ENCODE assay signal across 26 cellular contexts in the genomic region with DNA sequence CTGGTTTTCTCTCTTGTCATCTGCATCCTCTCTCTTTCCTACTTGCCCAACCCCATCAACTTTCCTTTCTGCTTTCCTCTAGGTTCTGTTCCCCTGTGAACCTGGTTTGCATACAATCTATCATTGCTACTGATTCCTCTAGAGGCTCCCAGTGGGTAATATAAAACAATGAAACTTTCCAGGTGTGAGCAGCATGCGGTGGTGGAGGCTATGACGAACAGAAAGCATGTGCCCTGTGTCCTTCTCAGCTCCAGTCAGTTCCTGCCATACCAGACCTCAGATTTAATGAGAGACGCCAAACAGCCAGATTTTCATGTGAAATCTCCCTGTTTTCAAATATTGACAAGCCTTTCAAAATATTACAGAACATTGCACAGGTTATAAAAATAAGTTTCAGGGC. TPM values are rescaled to one million over a fixed set of nuclear protein-coding genes. Genes with fewer than 3 reads are reported as not detected.
A peak's percentile ranks its signal among the peaks of the same experiment; 100 is the strongest.
DNase-seq lines count a peak whose midpoint lies in the region; ATAC-seq, FAIRE-seq and TF ChIP-seq lines count a peak whose summit lies in the region.
"Had no signal": no experiment of that assay in that cellular context is flagged by ENCODE, and none has a peak within 500 bp of the region (broad histone marks: within the 10 kb centered on the region; RNA-seq: fewer than 3 reads in every experiment).

No MANE protein-coding gene starts in this region.

- peaks cover 4% of the 10 kb centered on the region for H3K79me1 ChIP-seq in H1 (ENCODE audit: low read depth, low read length)

- H3K4ac ChIP-seq in H1 (replicated peaks; ENCODE audit: insufficient read length, low read depth, low read length): no peak overlapping the region

- H3K27ac ChIP-seq in H1 (ENCODE audit: low read depth, low read length) (no peak overlapping the region), kidney (ENCODE audit: low read depth in 2 of 2, low read length in 2 of 2) (no peak overlapping the region), breast epithelium (no peak overlapping the region)
- H3K27ac ChIP-seq: 22Rv1, tibial artery, VCaP had no signal

- no peak for TF ChIP-seq EP300 in H1 (IDR thresholded peaks at IDR 0.05; ENCODE audit: borderline replicate concordance in 1 of 2, low read depth in 2 of 2, low read length in 2 of 2)

- H3K4me1 Mint-ChIP-seq in stimulated activated memory B cell treated with anti-CD40 and anti-IgM and Interleukin-4, amounts not matched to agents 10 μg/mL and 1 μg/mL and 100 μg/mL, for 72 hours: peaks cover 31% of the 10 kb centered on the region

- H2BK120ac ChIP-seq in H1 (replicated peaks; ENCODE audit: low read depth, low read length): no peak overlapping the region

- no peak overlapping the region for H3K18ac ChIP-seq in H1 (ENCODE audit: extremely low read depth, low read length)

- H4K20me1 ChIP-seq in H1 (replicated peaks in 1 of 2; ENCODE audit: control insufficient read depth in 1 of 2, insufficient read depth in 2 of 2, low read length in 2 of 2): peaks cover 0 to 4% of the 10 kb centered on the region in 2 experiments

- CTCF ChIA-PET in H1 (lab: Charles Lee; ENCODE audit: partially characterized antibody): interaction anchor here (1.2 kb wide), 1 partner anchor 57 kb away, joined by 6 read pairs; no protein-coding TSS in a partner anchor

- no peaks in the 10 kb centered on the region for H3K27me3 ChIP-seq in H1 (replicated peaks in 1 of 4; ENCODE audit: control insufficient read depth in 3 of 4, extremely low read depth in 1 of 4, insufficient read depth in 3 of 4, low read length in 3 of 4)
- no peaks in the 10 kb centered on the region for H3K27me3 ChIP-seq in breast epithelium
- H3K27me3 ChIP-seq: BE2C, tibial artery had no signal

- peaks cover 0 to 6% of the 10 kb centered on the region in 2 experiments; a peak in 1 of 4 replicates for H3K79me2 ChIP-seq in H1 (ENCODE audit: control insufficient read depth in 1 of 2, insufficient read depth in 2 of 2, low read length in 2 of 2)

- H3K4me3 ChIP-seq in H1 (ENCODE audit: extremely low read depth in 1 of 4, insufficient read depth in 2 of 4, low read depth in 3 of 4, low read length in 4 of 4) (no peak overlapping the region), kidney (ENCODE audit: low read length in 2 of 2) (no peak overlapping the region), breast epithelium (no peak overlapping the region)
- H3K4me3 ChIP-seq: tibial artery had no signal

- DNase-seq in NCI-H1417 (lab: John Stamatoyannopoulos, UW) (peak in 2 of 3 experiments; percentile 12 to 28), NCI-H1417 treated with DMSO at 0.1 percent for 48 hours (lab: John Stamatoyannopoulos, UW) (no peak), NCI-H2107 treated with DMSO at 0.1 percent for 48 hours (lab: John Stamatoyannopoulos, UW; ENCODE audit: unreplicated experiment) (peak; percentile 97), H1 (ENCODE audit: low read depth in 1 of 2, low spot score in 2 of 2) (no peak), DMS 273 (lab: John Stamatoyannopoulos, UW; ENCODE audit: unreplicated experiment) (no peak), kidney (no peak), breast epithelium (ENCODE audit: low spot score in 2 of 2) (no peak)
- DNase-seq: activated CD4-positive, alpha-beta T cell treated with anti-CD3 and anti-CD28 coated beads, Interleukin-2, amount 50 U/mL, for 48 hours; activated naive CD4-positive, alpha-beta T cell; activated T-cell treated with anti-CD3 and anti-CD28 coated beads for 4 hours; aorta; BE2C; effector memory CD4-positive, alpha-beta T cell; left ventricle myocardium superior; NCI-H1930; NCI-H524; occipital lobe; right cardiac atrium; SIG-M5; stimulated activated naive CD4-positive, alpha-beta T cell treated with Interleukin-2 at 50 U/mL for 16 hours; tibial artery had no signal

- no peak for TF ChIP-seq CTCF in H1 (IDR thresholded peaks at IDR 0.05; ENCODE audit: control extremely low read depth in 1 of 3, insufficient read depth in 1 of 3, low read depth in 1 of 3, low read length in 3 of 3)
- TF ChIP-seq CTCF in kidney (IDR thresholded peaks at IDR 0.05; ENCODE audit: borderline replicate concordance, extremely low read depth, insufficient read depth): no peak
- TF ChIP-seq CTCF in breast epithelium (IDR thresholded peaks at IDR 0.05): no peak

- no peak overlapping the region for H3K56ac ChIP-seq in H1 (replicated peaks; ENCODE audit: insufficient read length, low read depth, low read length)

- no peaks in the 10 kb centered on the region for H3K9me3 ChIP-seq in H1 (ENCODE audit: insufficient read depth in 2 of 2, low read depth in 1 of 2, low read length in 1 of 2)
- H3K9me3 ChIP-seq in kidney (ENCODE audit: control insufficient read depth in 1 of 2, low read length in 2 of 2): no peaks in the 10 kb centered on the region
- H3K9me3 ChIP-seq in breast epithelium: no peaks in the 10 kb centered on the region
- H3K9me3 ChIP-seq: BE2C, tibial artery had no signal

- H3K27me3 Mint-ChIP-seq in stimulated activated memory B cell treated with anti-CD40 and anti-IgM and Interleukin-4, amounts not matched to agents 10 μg/mL and 1 μg/mL and 100 μg/mL, for 72 hours: no peaks in the 10 kb centered on the region

- H2BK5ac ChIP-seq in H1 (ENCODE audit: low read depth, low read length): no peak overlapping the region

- TF ChIP-seq RAD21 in H1 (IDR thresholded peaks at IDR 0.05 in 1 of 2, conservative IDR thresholded peaks at IDR 0.05 in 1 of 2; ENCODE audit: low read depth in 2 of 2, low read length in 2 of 2): no peak

- TF ChIP-seq POLR2A in H1 (IDR thresholded peaks at IDR 0.05; ENCODE audit: control extremely low read depth in 1 of 2, low read depth in 2 of 2, low read length in 2 of 2) (no peak), breast epithelium (IDR thresholded peaks at IDR 0.05) (no peak)

- H2BK15ac ChIP-seq in H1 (ENCODE audit: low read length): no peak overlapping the region

- peak overlapping the region; percentile 17 for H3K27ac Mint-ChIP-seq in stimulated activated memory B cell treated with anti-CD40 and anti-IgM and Interleukin-4, amounts not matched to agents 10 μg/mL and 1 μg/mL and 100 μg/mL, for 72 hours
- H3K27ac Mint-ChIP-seq: T-helper 1 cell treated with Interleukin-12 subunit alpha and Interleukin-12 subunit beta and Interleukin-4 antibody, amounts not matched to agents 30 μg/mL and 1 μg/mL, for 36 hours had no signal

- H3K4me2 ChIP-seq in H1 (ENCODE audit: insufficient read depth in 1 of 2, low read depth in 2 of 2, low read length in 2 of 2): no peak overlapping the region

- ATAC-seq in stimulated activated memory B cell treated with anti-CD40 and anti-IgM and Interleukin-4, amounts not matched to agents 10 μg/mL and 1 μg/mL and 100 μg/mL, for 72 hours: no peak
- ATAC-seq: left ventricle myocardium superior, right cardiac atrium had no signal

- POLR2A ChIA-PET in H1 (lab: Charles Lee; ENCODE audit: partially characterized antibody): interaction anchor here (1.3 kb wide), 1 partner anchor 29 kb away, joined by 3 read pairs; no protein-coding TSS in a partner anchor

- H3K9me3 Mint-ChIP-seq in stimulated activated memory B cell treated with anti-CD40 and anti-IgM and Interleukin-4, amounts not matched to agents 10 μg/mL and 1 μg/mL and 100 μg/mL, for 72 hours: no peaks in the 10 kb centered on the region
- H3K9me3 Mint-ChIP-seq: T-helper 1 cell treated with Interleukin-12 subunit alpha and Interleukin-12 subunit beta and Interleukin-4 antibody, amounts not matched to agents 30 μg/mL and 1 μg/mL, for 36 hours had no signal

- intact Hi-C loops in kidney (cut with DNase I) (no loop called here), breast epithelium (cut with DNase I; ENCODE audit: low total_unique reads) (no loop called here)

- H3K23me2 ChIP-seq in H1 (ENCODE audit: low read depth, low read length): peaks cover 8% of the 10 kb centered on the region

- H3K14ac ChIP-seq in H1 (ENCODE audit: insufficient read length): no peak overlapping the region

- no peak overlapping the region for H3K4me3 Mint-ChIP-seq in stimulated activated memory B cell treated with anti-CD40 and anti-IgM and Interleukin-4, amounts not matched to agents 10 μg/mL and 1 μg/mL and 100 μg/mL, for 72 hours
- H3K4me3 Mint-ChIP-seq: T-helper 1 cell treated with Interleukin-12 subunit alpha and Interleukin-12 subunit beta and Interleukin-4 antibody, amounts not matched to agents 30 μg/mL and 1 μg/mL, for 36 hours had no signal

- peaks cover 5 to 13% (median 9%) of the 10 kb centered on the region in 4 experiments; a peak in 5 of 7 replicates for H3K4me1 ChIP-seq in H1 (replicated peaks in 1 of 4; ENCODE audit: control insufficient read depth in 3 of 4, insufficient read depth in 4 of 4, low read length in 3 of 4)
- peaks cover 3 to 9% of the 10 kb centered on the region in 2 donors for H3K4me1 ChIP-seq in kidney (ENCODE audit: control insufficient read depth in 1 of 2, insufficient read depth in 1 of 2, low read depth in 1 of 2, low read length in 2 of 2)
- H3K4me1 ChIP-seq in breast epithelium: no peaks in the 10 kb centered on the region

- WGBS in H1 (ENCODE audit: extremely low coverage in 1 of 2, insufficient coverage in 1 of 2, insufficient read length in 1 of 2, insufficient replicate concordance in 2 of 2, low coverage in 1 of 2, low lambda C conversion rate in 2 of 2, missing lambda C conversion rate in 1 of 2), 2 experiments: 82% methylated on average over 3 of the region's 3 CpGs; no CpG with 5 or more reads in 1 of the 2 experiments

- H2AFZ ChIP-seq in H1 (ENCODE audit: low read length): peak overlapping the region; percentile 92

- no peak overlapping the region for H2BK20ac ChIP-seq in H1 (ENCODE audit: low read length)

- no peak overlapping the region for H2BK12ac ChIP-seq in H1 (ENCODE audit: low read depth, low read length)

- H4K91ac ChIP-seq in H1 (replicated peaks; ENCODE audit: insufficient read length, low read length): no peak overlapping the region

- no peak overlapping the region for H4K8ac ChIP-seq in H1 (ENCODE audit: extremely low read depth, insufficient read depth, low read length)

- no peak overlapping the region for H4K5ac ChIP-seq in H1 (ENCODE audit: insufficient read length, low read depth, low read length)

- H3K36me3 Mint-ChIP-seq in stimulated activated memory B cell treated with anti-CD40 and anti-IgM and Interleukin-4, amounts not matched to agents 10 μg/mL and 1 μg/mL and 100 μg/mL, for 72 hours: no peaks in the 10 kb centered on the region

- H3K23ac ChIP-seq in H1 (ENCODE audit: insufficient read length): no peak overlapping the region

- H3K36me3 ChIP-seq in H1 (ENCODE audit: control insufficient read depth in 2 of 4, insufficient read depth in 4 of 4, low read length in 3 of 4) (no peaks in the 10 kb centered on the region), kidney (ENCODE audit: control insufficient read depth in 1 of 2, insufficient read depth in 2 of 2, low read length in 2 of 2) (no peaks in the 10 kb centered on the region), breast epithelium (no peaks in the 10 kb centered on the region)
- H3K36me3 ChIP-seq: BE2C, tibial artery had no signal

- no peak overlapping the region for H3K9ac ChIP-seq in H1 (replicated peaks in 1 of 4; ENCODE audit: extremely low read depth in 1 of 4, low read depth in 3 of 4, low read length in 3 of 4)
- no peak overlapping the region for H3K9ac ChIP-seq in kidney (ENCODE audit: low read length in 2 of 2)

- no peak for FAIRE-seq in H1 (lab: Jason Lieb, UNC)
- no peak for FAIRE-seq in kidney (lab: Jason Lieb, UNC)
- FAIRE-seq: H54 had no signal

- H2AK5ac ChIP-seq in H1 (ENCODE audit: low read depth, low read length): no peak overlapping the region

RNA-seq across cellular contexts. Expression of gene ACAP2, which starts 3.5 kb away (rescaled TPM):
- 35.1 and 37.3 TPM in 2 replicates for total RNA-seq in H1 (2021; fragmentation: NEBNext Ultra II Directional; extraction: Animal tissue kit (Norgen Biotek cat#: 25700))
- polyA plus RNA-seq in H1 (2011; rRNA removed) (5.6 and 7.7 TPM in 2 replicates), kidney (ENCODE audit: insufficient read depth, low read depth, low replicate concordance) (4.6 TPM)
- 10.5 TPM for polyA plus RNA-seq in H1 (2011; cell fraction: cytosol; rRNA removed)
- 7.2 TPM for polyA plus RNA-seq in H1 (2011; cell fraction: nucleus; rRNA removed)
- polyA plus RNA-seq in H1 (2012, experiment 1 of 2): 7.3 to 17.6 TPM (median 11.4 TPM) in 4 replicates
- polyA plus RNA-seq in H1 (2012, experiment 2 of 2): 0.59 TPM
- 18.2 TPM for polyA plus RNA-seq in H1 (2013, experiment 1 of 2)
- 16.6 TPM for polyA plus RNA-seq in H1 (2013, experiment 2 of 2)
- polyA minus RNA-seq in H1 (2011; rRNA and poly(A)+ RNA removed): 30.3 and 42.8 TPM in 2 replicates
- polyA minus RNA-seq in H1 (2011; cell fraction: cytosol; rRNA and poly(A)+ RNA removed): 31.2 TPM
- 53.4 TPM for polyA minus RNA-seq in H1 (2011; cell fraction: nucleus; rRNA and poly(A)+ RNA removed)
- total RNA-seq in kidney (50.1 TPM), breast epithelium (10 to 100 TPM; 60.0 to 87.1 (median 63.0) TPM)

Comparison
In these comparisons a context has a peak if more than half of its experiments do, and no peak if none do; other contexts are left out.
1. DNase-seq: peak in NCI-H1417 (2 of 3) and NCI-H2107 treated with DMSO at 0.1 percent for 48 hours (single experiment); none in NCI-H1417 treated with DMSO at 0.1 percent for 48 hours (single experiment), H1 (0 of 2), DMS 273 (single experiment), kidney (single experiment) and breast epithelium (0 of 2).